ENCODE assay signal across 9 cellular contexts in the genomic region with DNA sequence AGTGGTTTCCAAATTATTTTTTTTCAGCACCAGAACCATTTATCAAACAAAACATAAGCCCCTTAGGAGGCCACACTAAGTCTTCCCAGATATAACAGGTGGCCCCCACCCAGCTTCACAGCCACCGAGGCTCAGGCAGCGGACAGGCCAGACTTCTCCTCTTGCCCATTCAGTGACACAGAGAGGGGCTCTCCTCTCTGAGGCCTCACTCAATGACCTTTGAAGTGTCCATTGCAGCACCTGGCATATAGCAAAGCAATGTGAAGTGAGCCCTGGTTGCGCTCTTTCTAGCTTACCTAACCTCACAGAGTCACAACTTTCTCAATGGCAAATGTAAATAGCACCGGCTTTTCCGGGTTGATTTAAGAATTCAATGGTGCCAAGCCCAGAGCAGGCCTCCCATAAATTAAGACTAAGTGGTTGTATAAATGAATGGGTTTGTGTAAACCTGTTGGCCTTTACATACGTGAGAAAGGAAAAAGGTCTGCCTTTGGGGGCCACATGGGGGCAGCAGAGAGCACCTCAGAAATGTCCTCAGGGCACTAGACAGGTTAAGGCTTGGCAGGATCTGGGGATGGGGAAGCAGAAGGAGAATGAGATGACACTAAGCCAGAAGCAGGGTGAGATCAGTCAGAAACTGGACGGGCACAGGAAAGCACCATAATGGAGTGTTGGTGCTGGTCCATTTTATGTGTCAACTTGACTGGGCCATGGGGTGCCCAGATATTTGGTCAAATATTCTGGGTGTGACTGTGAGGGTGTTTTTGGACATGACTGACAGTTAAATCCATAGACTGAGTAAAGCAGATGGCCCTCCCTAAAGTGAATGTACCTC. TPM values are rescaled to one million over a fixed set of nuclear protein-coding genes. Genes with fewer than 3 reads are reported as not detected.
DNase-seq lines count a peak whose midpoint lies in the region; ATAC-seq and TF ChIP-seq lines count a peak whose summit lies in the region.
"Had no signal": no experiment of that assay in that cellular context is flagged by ENCODE, and none has a peak within 500 bp of the region (broad histone marks: within the 10 kb centered on the region; RNA-seq: fewer than 3 reads in every experiment).

No MANE protein-coding gene starts in this region.

- in situ Hi-C loops in HAP-1 (cut with MboI; ENCODE audit: low sequenced_read_pairs), result no loop called here
- in situ Hi-C loops in astrocyte of the spinal cord (cut with HindIII; ENCODE audit: low sequenced_read_pairs), result no loop called here

- no peak for TF ChIP-seq POLR2A in testis (IDR thresholded peaks at IDR 0.05)

- H3K27ac ChIP-seq in testis, result no peak overlapping the region

- H3K4me3 ChIP-seq in HAP-1 (no peak overlapping the region), astrocyte of the spinal cord (ENCODE audit: low read depth, low read length) (no peak overlapping the region), testis (no peak overlapping the region)

- WGBS in testis, 2 donors, result 73 to 86% methylated on average over 7 of the region's 7 CpGs

- DNase-seq in DMS114 treated with DMSO at 0.1 percent for 48 hours (lab: John Stamatoyannopoulos, UW; ENCODE audit: unreplicated experiment) (peak; percentile 2), HAP-1 (ENCODE audit: low spot score in 2 of 2) (peak; percentile 26 to 75), NOMO-1 treated with dmso at 0.1 percent for 144 hours (lab: John Stamatoyannopoulos, UW; ENCODE audit: unreplicated experiment) (peak; percentile 25), astrocyte of the spinal cord (ENCODE audit: low read depth, low spot score) (peak; percentile 31), kidney tubule cell (ENCODE audit: low spot score) (peak; percentile 72), testis (peak; percentile 63), GOT3 (lab: John Stamatoyannopoulos, UW) (no peak)
- DNase-seq: right cardiac atrium had no signal

- H3K4me1 ChIP-seq in HAP-1, result peaks cover 3% of the 10 kb centered on the region; the same call in 1 of the 2 replicates
- H3K4me1 ChIP-seq in testis, result no peaks in the 10 kb centered on the region

- intact Hi-C loops in testis (cut with DNase I; ENCODE audit: low total_unique reads), result no loop called here

- peak; percentile 87 for TF ChIP-seq CTCF in astrocyte of the spinal cord (IDR thresholded peaks at IDR 0.05; ENCODE audit: low read depth, low read length)
- TF ChIP-seq CTCF in testis (IDR thresholded peaks at IDR 0.05), result peak; percentile 9 to 55 (median 22)

- ATAC-seq in HG03439 (IDR thresholded peaks at IDR 0.05; ENCODE audit: unreplicated experiment), result no peak

- H3K27me3 ChIP-seq in HAP-1 (ENCODE audit: low read depth), result no peaks in the 10 kb centered on the region
- H3K27me3 ChIP-seq in testis, result no peaks in the 10 kb centered on the region

- H3K9me3 ChIP-seq in HAP-1 (no peaks in the 10 kb centered on the region), testis (no peaks in the 10 kb centered on the region)

- H3K36me3 ChIP-seq in HAP-1 (replicated peaks) (no peaks in the 10 kb centered on the region), testis (ENCODE audit: low read depth, missing control alignments) (no peaks in the 10 kb centered on the region)

RNA-seq across cellular contexts. Expression of a gene that starts 59.1 kb away (rescaled TPM):
- total RNA-seq in testis, result 1 to 10 TPM; 6.4 to 8.3 TPM
- 18.7 TPM for polyA plus RNA-seq in testis (ENCODE audit: insufficient read depth, low read depth, low replicate concordance)
